Comparison of ENCODE assay signal across 26 cellular contexts in the genomic region with DNA sequence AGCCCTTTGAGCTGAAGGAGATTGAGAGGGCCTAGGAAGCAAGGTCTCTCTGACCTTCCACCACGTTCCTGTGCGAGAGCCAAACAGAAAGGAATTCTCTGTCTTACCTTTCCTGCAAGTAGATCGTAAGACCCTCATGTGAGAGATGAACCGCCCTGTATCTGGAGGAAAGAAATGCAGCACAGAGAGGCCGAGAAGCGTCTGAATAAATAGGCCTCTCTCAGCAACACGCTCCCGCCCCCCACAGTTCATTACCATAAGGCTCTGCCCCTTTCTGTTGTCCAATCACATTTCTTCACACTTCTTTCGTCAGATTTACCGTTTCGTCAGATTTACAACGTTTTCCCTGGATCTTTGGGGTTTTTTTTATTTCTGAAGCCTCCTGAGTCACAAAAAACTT.
A peak's percentile ranks its signal among the peaks of the same experiment; 100 is the strongest.
DNase-seq lines count a peak whose midpoint lies in the region; ATAC-seq, FAIRE-seq and TF ChIP-seq lines count a peak whose summit lies in the region.
"Had no signal": no experiment of that assay in that cellular context is flagged by ENCODE, and none has a peak within 500 bp of the region (broad histone marks: within the 10 kb centered on the region; RNA-seq: fewer than 3 reads in every experiment).

No MANE protein-coding gene starts in this region.

- no peak overlapping the region for H2BK5ac ChIP-seq in H1 (ENCODE audit: low read depth, low read length)

- no peak for TF ChIP-seq CTCF in GM23338 (conservative IDR thresholded peaks at IDR 0.05; ENCODE audit: low read depth in 2 of 2)
- TF ChIP-seq CTCF in H1 (IDR thresholded peaks at IDR 0.05; ENCODE audit: control extremely low read depth in 1 of 3, insufficient read depth in 1 of 3, low read depth in 1 of 3, low read length in 3 of 3), result no peak

- H3K9me3 ChIP-seq in Karpas-422 (ENCODE audit: low read length) (no peaks in the 10 kb centered on the region), H1 (ENCODE audit: insufficient read depth in 2 of 2, low read depth in 1 of 2, low read length in 1 of 2) (no peaks in the 10 kb centered on the region)
- H3K9me3 ChIP-seq: SK-N-SH had no signal

- H3K4me3 ChIP-seq in GM23338 (no peak overlapping the region), Karpas-422 (ENCODE audit: low read length) (no peak overlapping the region), H1 (ENCODE audit: extremely low read depth in 1 of 4, insufficient read depth in 2 of 4, low read depth in 3 of 4, low read length in 4 of 4) (no peak overlapping the region)

- H3K23ac ChIP-seq in H1 (ENCODE audit: insufficient read length), result no peak overlapping the region

- WGBS in H1 (ENCODE audit: extremely low coverage in 1 of 2, insufficient coverage in 1 of 2, insufficient read length in 1 of 2, insufficient replicate concordance in 2 of 2, low coverage in 1 of 2, low lambda C conversion rate in 2 of 2, missing lambda C conversion rate in 1 of 2), 2 experiments, result 90% methylated on average over 12 of the region's 12 CpGs; no CpG with 5 or more reads in 1 of the 2 experiments

- no peaks in the 10 kb centered on the region for H3K27me3 ChIP-seq in GM23338 (ENCODE audit: insufficient read depth)
- no peaks in the 10 kb centered on the region for H3K27me3 ChIP-seq in Karpas-422 (ENCODE audit: low read length)
- H3K27me3 ChIP-seq in H1 (replicated peaks in 1 of 4; ENCODE audit: control insufficient read depth in 3 of 4, extremely low read depth in 1 of 4, insufficient read depth in 3 of 4, low read length in 3 of 4), result no peaks in the 10 kb centered on the region

- no peak overlapping the region for H2BK15ac ChIP-seq in H1 (ENCODE audit: low read length)

- no peak overlapping the region for H4K5ac ChIP-seq in H1 (ENCODE audit: insufficient read length, low read depth, low read length)

- H3K14ac ChIP-seq in H1 (ENCODE audit: insufficient read length), result no peak overlapping the region

- no peaks in the 10 kb centered on the region; the same call in 2 of the 3 replicates for H3K9me3 Mint-ChIP-seq in GM23338
- H3K9me3 Mint-ChIP-seq: CD8-positive, alpha-beta memory T cell had no signal

- no peak overlapping the region for H3K4me2 ChIP-seq in GM23338
- H3K4me2 ChIP-seq in Karpas-422 (ENCODE audit: low read depth, low read length, poor library complexity, severe bottlenecking), result no peak overlapping the region
- no peak overlapping the region for H3K4me2 ChIP-seq in H1 (ENCODE audit: insufficient read depth in 1 of 2, low read depth in 2 of 2, low read length in 2 of 2)
- H3K4me2 ChIP-seq: SK-N-SH had no signal

- H2AK5ac ChIP-seq in H1 (ENCODE audit: low read depth, low read length), result no peak overlapping the region

- peaks cover 4% of the 10 kb centered on the region for H3K4me1 Mint-ChIP-seq in GM23338
- H3K4me1 Mint-ChIP-seq: CD8-positive, alpha-beta memory T cell had no signal

- H2AFZ ChIP-seq in GM23338 (peak overlapping the region; percentile 28; the same call in 1 of the 2 replicates), Karpas-422 (ENCODE audit: low read length) (no peak overlapping the region), H1 (ENCODE audit: low read length) (0 out of 2 replicates have a peak overlapping the region, but pooled peaks have one; percentile 33)

- no peak overlapping the region for H3K4ac ChIP-seq in H1 (replicated peaks; ENCODE audit: insufficient read length, low read depth, low read length)

- no peaks in the 10 kb centered on the region for H3K36me3 Mint-ChIP-seq in GM23338 (ENCODE audit: low read depth)
- H3K36me3 Mint-ChIP-seq: CD8-positive, alpha-beta memory T cell had no signal

- H3K36me3 ChIP-seq in GM23338 (ENCODE audit: insufficient read depth), result no peaks in the 10 kb centered on the region
- no peaks in the 10 kb centered on the region for H3K36me3 ChIP-seq in Karpas-422 (ENCODE audit: insufficient read depth, low read length)
- peaks cover 0 to 3% (median 0%) of the 10 kb centered on the region in 4 experiments; a peak in 1 of 8 replicates for H3K36me3 ChIP-seq in H1 (ENCODE audit: control insufficient read depth in 2 of 4, insufficient read depth in 4 of 4, low read length in 3 of 4)

- no peak overlapping the region for H2BK20ac ChIP-seq in H1 (ENCODE audit: low read length)

- no peak overlapping the region for H2BK12ac ChIP-seq in H1 (ENCODE audit: low read depth, low read length)

- no peak overlapping the region for H4K8ac ChIP-seq in H1 (ENCODE audit: extremely low read depth, insufficient read depth, low read length)

- no peak overlapping the region for H2BK120ac ChIP-seq in H1 (replicated peaks; ENCODE audit: low read depth, low read length)

- no peaks in the 10 kb centered on the region for H3K79me2 ChIP-seq in GM23338 (replicated peaks; ENCODE audit: insufficient read depth)
- H3K79me2 ChIP-seq in Karpas-422 (ENCODE audit: low read length), result no peaks in the 10 kb centered on the region
- H3K79me2 ChIP-seq in H1 (ENCODE audit: control insufficient read depth in 1 of 2, insufficient read depth in 2 of 2, low read length in 2 of 2), result no peaks in the 10 kb centered on the region

- POLR2A ChIA-PET in H1 (lab: Charles Lee; ENCODE audit: partially characterized antibody), result interaction anchor here (0.7 kb wide), 1 partner anchor 103 kb away, joined by 3 read pairs; no protein-coding TSS in a partner anchor

- no peak for ATAC-seq in GM23338
- no peak for ATAC-seq in activated CD4-positive, CD25-positive, alpha-beta regulatory T cell treated with anti-CD3 and anti-CD28 coated beads, Interleukin-2, amount 50 U/mL, for 24 hours
- ATAC-seq: HepG2 had no signal

- no peak overlapping the region for H4K91ac ChIP-seq in H1 (replicated peaks; ENCODE audit: insufficient read length, low read length)

- H4K20me1 ChIP-seq in GM23338 (replicated peaks; ENCODE audit: insufficient read depth) (no peaks in the 10 kb centered on the region), Karpas-422 (ENCODE audit: insufficient read depth, low read depth, low read length) (no peaks in the 10 kb centered on the region), H1 (replicated peaks in 1 of 2; ENCODE audit: control insufficient read depth in 1 of 2, insufficient read depth in 2 of 2, low read length in 2 of 2) (no peaks in the 10 kb centered on the region)

- TF ChIP-seq RAD21 in H1 (IDR thresholded peaks at IDR 0.05 in 1 of 2, conservative IDR thresholded peaks at IDR 0.05 in 1 of 2; ENCODE audit: low read depth in 2 of 2, low read length in 2 of 2), result no peak

- H3K4me3 Mint-ChIP-seq in GM23338, result no peak overlapping the region
- H3K4me3 Mint-ChIP-seq: CD8-positive, alpha-beta memory T cell had no signal

- H3K79me1 ChIP-seq in H1 (ENCODE audit: low read depth, low read length), result no peaks in the 10 kb centered on the region

- no peak for TF ChIP-seq POLR2A in H1 (IDR thresholded peaks at IDR 0.05; ENCODE audit: control extremely low read depth in 1 of 2, low read depth in 2 of 2, low read length in 2 of 2)

- no peak overlapping the region for H3K18ac ChIP-seq in H1 (ENCODE audit: extremely low read depth, low read length)

- no peak overlapping the region for H3K27ac Mint-ChIP-seq in GM23338
- H3K27ac Mint-ChIP-seq: CD8-positive, alpha-beta memory T cell had no signal

- H3K27ac ChIP-seq in GM23338 (ENCODE audit: low read depth) (no peak overlapping the region), Karpas-422 (ENCODE audit: low read length) (no peak overlapping the region), H1 (ENCODE audit: low read depth, low read length) (no peak overlapping the region)
- H3K27ac ChIP-seq: C4-2B, HL-60, RWPE1 had no signal

- CTCF ChIA-PET in H1 (lab: Charles Lee; ENCODE audit: partially characterized antibody), result interaction anchor here (0.6 to 2.7 kb wide), 3 partner anchors 8 to 533 kb away, joined by 3 to 8 read pairs (median 4); no protein-coding TSS in a partner anchor

- H3F3A ChIP-seq in GM23338 (replicated peaks; ENCODE audit: low read depth), result no peaks in the 10 kb centered on the region

- no peak overlapping the region for H3K56ac ChIP-seq in H1 (replicated peaks; ENCODE audit: insufficient read length, low read depth, low read length)

- H3K9me2 ChIP-seq in GM23338 (ENCODE audit: insufficient read depth) (peaks cover 9% of the 10 kb centered on the region; the same call in 1 of the 2 replicates), Karpas-422 (replicated peaks; ENCODE audit: insufficient read depth, low read length) (no peaks in the 10 kb centered on the region)
- H3K9me2 ChIP-seq: SK-N-SH had no signal

- H3K4me1 ChIP-seq in GM23338 (ENCODE audit: insufficient read depth), result no peaks in the 10 kb centered on the region
- H3K4me1 ChIP-seq in Karpas-422 (ENCODE audit: low read length), result no peaks in the 10 kb centered on the region
- no peaks in the 10 kb centered on the region for H3K4me1 ChIP-seq in H1 (replicated peaks in 1 of 4; ENCODE audit: control insufficient read depth in 3 of 4, insufficient read depth in 4 of 4, low read length in 3 of 4)

- FAIRE-seq in H1 (lab: Jason Lieb, UNC), result no peak
- FAIRE-seq: A204.1, D721Med, GM19239, H54, HepG2 had no signal

- no peaks in the 10 kb centered on the region for H3K23me2 ChIP-seq in H1 (ENCODE audit: low read depth, low read length)

- no peak for TF ChIP-seq EP300 in H1 (IDR thresholded peaks at IDR 0.05; ENCODE audit: borderline replicate concordance in 1 of 2, low read depth in 2 of 2, low read length in 2 of 2)

- DNase-seq in GM23338 (ENCODE audit: low spot score) (peak; percentile 46), Karpas-422 (peak; percentile 60), H1 (ENCODE audit: low read depth in 1 of 2, low spot score in 2 of 2) (no peak), midbrain (lab: John Stamatoyannopoulos, UW) (peak; percentile 41), D341Med (ENCODE audit: low spot score) (no peak), NCI-H526 treated with DMSO at 0.1 percent for 48 hours (lab: John Stamatoyannopoulos, UW) (no peak), NOMO-1 (lab: John Stamatoyannopoulos, UW; ENCODE audit: unreplicated experiment in 2 of 2) (no peak)
- DNase-seq: CD8-positive, alpha-beta memory T cell; DMS53; GDM1; KBM-7; NCI-H1092; NCI-H1436; NCI-H1930; NCI-H748 treated with DMSO at 0.1 percent for 48 hours; SHP77 treated with DMSO at 0.1 percent for 48 hours; SK-N-SH had no signal

- no peaks in the 10 kb centered on the region for H3K27me3 Mint-ChIP-seq in GM23338 (ENCODE audit: insufficient read depth, low read depth, poor library complexity)

- H3K9ac ChIP-seq in Karpas-422 (ENCODE audit: low read length), result no peak overlapping the region
- no peak overlapping the region for H3K9ac ChIP-seq in H1 (replicated peaks in 1 of 4; ENCODE audit: extremely low read depth in 1 of 4, low read depth in 3 of 4, low read length in 3 of 4)
- H3K9ac ChIP-seq: SK-N-SH had no signal

TF ChIP-seq in GM23338, 12 proteins besides CTCF, POLR2A, EP300 and RAD21 (continues in another document):
- TF ChIP-seq ZNF331 (CRISPR knock-in tag; IDR thresholded peaks at IDR 0.05; ENCODE audit: low read depth), result no peak

TF ChIP-seq in H1, 55 proteins besides CTCF, POLR2A, EP300 and RAD21 (continues in another document):
- TF ChIP-seq RNF2 (IDR thresholded peaks at IDR 0.05; ENCODE audit: borderline replicate concordance, low read depth, low read length, missing control alignments, poor library complexity, severe bottlenecking) (no peak), SIRT6 (IDR thresholded peaks at IDR 0.05; ENCODE audit: low read length) (no peak), SP2 (IDR thresholded peaks at IDR 0.05; ENCODE audit: low read length) (no peak), EGR1 (IDR thresholded peaks at IDR 0.05; ENCODE audit: borderline replicate concordance, low read depth, low read length) (no peak)

Comparison
In these comparisons a context has a peak if more than half of its experiments do, and no peak if none do; other contexts are left out.
1. DNase-seq: peak in GM23338 (single experiment), Karpas-422 (single experiment) and midbrain (single experiment); none in H1 (0 of 2), D341Med (single experiment), NCI-H526 treated with DMSO at 0.1 percent for 48 hours (single experiment) and NOMO-1 (0 of 2).